Comparison of ENCODE assay signal across 7 cellular contexts in genomic region chr13:57003682-57004081, GRCh38.
"Had no signal": no experiment of that assay in that cellular context is flagged by ENCODE, and none has a peak within 500 bp of the region (broad histone marks: within the 10 kb centered on the region; RNA-seq: fewer than 3 reads in every experiment).

No MANE protein-coding gene starts in this region.

- H3K36me3 Mint-ChIP-seq: IgD-negative memory B cell had no signal

- H3K4me3 Mint-ChIP-seq: IgD-negative memory B cell had no signal

- H3K4me1 Mint-ChIP-seq: IgD-negative memory B cell had no signal

- H3K27ac Mint-ChIP-seq: IgD-negative memory B cell had no signal

- DNase-seq: IMR-90, KBM-7, KG1 had no signal

- H3K27me3 Mint-ChIP-seq: IgD-negative memory B cell had no signal

- ATAC-seq: HepG2, K562 had no signal

- H3K27ac ChIP-seq: HL-60 had no signal

- H3K4me3 ChIP-seq: K562 had no signal
